Comparison of ENCODE assay signal across 12 cellular contexts in the genomic region with DNA sequence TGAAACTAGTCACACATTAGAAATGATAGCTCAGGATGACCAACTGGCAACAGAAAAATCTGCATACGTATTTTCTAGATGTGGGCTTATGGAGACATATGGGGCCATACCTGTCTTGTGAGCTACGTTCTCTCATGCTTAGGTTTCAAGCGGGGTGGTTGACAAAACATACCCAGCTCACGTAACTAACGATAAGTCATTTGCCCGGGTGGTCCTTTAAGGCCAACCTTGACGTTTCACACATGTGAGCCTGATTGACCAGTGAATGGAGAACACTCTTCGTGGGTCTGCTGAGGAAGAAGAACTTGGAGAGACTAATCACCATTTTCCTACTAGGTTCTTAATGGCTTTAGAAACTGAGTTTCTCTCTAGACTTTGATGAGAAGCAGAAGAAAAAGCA. TPM values are rescaled to one million over a fixed set of nuclear protein-coding genes. Genes with fewer than 3 reads are reported as not detected.
A peak's percentile ranks its signal among the peaks of the same experiment; 100 is the strongest.
DNase-seq lines count a peak whose midpoint lies in the region; ATAC-seq and TF ChIP-seq lines count a peak whose summit lies in the region.
"Had no signal": no experiment of that assay in that cellular context is flagged by ENCODE, and none has a peak within 500 bp of the region (broad histone marks: within the 10 kb centered on the region; RNA-seq: fewer than 3 reads in every experiment).

No MANE protein-coding gene starts in this region.

- H3K27me3 ChIP-seq in right atrium auricular region (no peaks in the 10 kb centered on the region), transverse colon (no peaks in the 10 kb centered on the region)

- no peak for TF ChIP-seq POLR2A in transverse colon (IDR thresholded peaks at IDR 0.05)

- TF ChIP-seq CTCF in right atrium auricular region (IDR thresholded peaks at IDR 0.05) (no peak), transverse colon (IDR thresholded peaks at IDR 0.05) (no peak)

- peak overlapping the region; percentile 95 for H3K27ac Mint-ChIP-seq in activated T-helper 1 cell treated with anti-CD3 and anti-CD28 coated beads, Interleukin-12 subunit alpha, Interleukin-12 subunit beta, Interleukin-2, Interleukin-4 antibody, amounts not matched to agents 30 ng/mL and 10 ng/mL and 1 ng/mL, durations not matched to agents 14 hours and 24 hours and 36 hours

- H3K9me3 ChIP-seq in right atrium auricular region (no peaks in the 10 kb centered on the region), mesodermal cell (ENCODE audit: control insufficient read depth, low read length) (peaks cover 11% of the 10 kb centered on the region), transverse colon (peaks cover 7 to 9% of the 10 kb centered on the region in 2 donors)

- no peaks in the 10 kb centered on the region for H3K27me3 Mint-ChIP-seq in activated T-helper 1 cell treated with anti-CD3 and anti-CD28 coated beads, Interleukin-12 subunit alpha, Interleukin-12 subunit beta, Interleukin-2, Interleukin-4 antibody, amounts not matched to agents 30 ng/mL and 10 ng/mL and 1 ng/mL, durations not matched to agents 14 hours and 24 hours and 36 hours (ENCODE audit: insufficient read depth)

- H3K9me3 Mint-ChIP-seq in activated T-helper 1 cell treated with anti-CD3 and anti-CD28 coated beads, Interleukin-12 subunit alpha, Interleukin-12 subunit beta, Interleukin-2, Interleukin-4 antibody, amounts not matched to agents 30 ng/mL and 10 ng/mL and 1 ng/mL, durations not matched to agents 14 hours and 24 hours and 36 hours = peaks cover 12% of the 10 kb centered on the region

- H3K36me3 ChIP-seq in right atrium auricular region = no peaks in the 10 kb centered on the region
- no peaks in the 10 kb centered on the region for H3K36me3 ChIP-seq in mesodermal cell (ENCODE audit: control insufficient read depth, insufficient read depth, low read length)
- no peaks in the 10 kb centered on the region for H3K36me3 ChIP-seq in transverse colon

- H3K36me3 Mint-ChIP-seq in activated T-helper 1 cell treated with anti-CD3 and anti-CD28 coated beads, Interleukin-12 subunit alpha, Interleukin-12 subunit beta, Interleukin-2, Interleukin-4 antibody, amounts not matched to agents 30 ng/mL and 10 ng/mL and 1 ng/mL, durations not matched to agents 14 hours and 24 hours and 36 hours (ENCODE audit: low read depth) = peaks cover 15% of the 10 kb centered on the region

- in situ Hi-C loops in transverse colon (cut with MboI; ENCODE audit: low pct_ligation_motif_present in 1 of 4, low pct_unique_long_range_greater_than_20kb in 1 of 4, low sequenced_read_pairs in 3 of 4) = no loop called here

- intact Hi-C loops in left ventricle myocardium superior (cut with micrococcal nuclease) (no loop called here), transverse colon (cut with DNase I; ENCODE audit: low total_unique reads) (no loop called here)
- intact Hi-C loops in activated T-helper 1 cell treated with anti-CD3 and anti-CD28 coated beads, Interleukin-12 subunit alpha, Interleukin-12 subunit beta, Interleukin-2, Interleukin-4 antibody, amounts not matched to agents 30 ng/mL and 10 ng/mL and 1 ng/mL, durations not matched to agents 14 hours and 24 hours and 36 hours (cut with micrococcal nuclease) = loop anchor here (2.0 kb wide), 1 partner anchor 16 kb away; no protein-coding TSS in a partner anchor

- peak overlapping the region; percentile 81 for H3K4me3 Mint-ChIP-seq in activated T-helper 1 cell treated with anti-CD3 and anti-CD28 coated beads, Interleukin-12 subunit alpha, Interleukin-12 subunit beta, Interleukin-2, Interleukin-4 antibody, amounts not matched to agents 30 ng/mL and 10 ng/mL and 1 ng/mL, durations not matched to agents 14 hours and 24 hours and 36 hours

- no peak for TF ChIP-seq EP300 in transverse colon (IDR thresholded peaks at IDR 0.05; ENCODE audit: low read depth)

- H3K4me1 Mint-ChIP-seq in activated T-helper 1 cell treated with anti-CD3 and anti-CD28 coated beads, Interleukin-12 subunit alpha, Interleukin-12 subunit beta, Interleukin-2, Interleukin-4 antibody, amounts not matched to agents 30 ng/mL and 10 ng/mL and 1 ng/mL, durations not matched to agents 14 hours and 24 hours and 36 hours (ENCODE audit: low read depth) = peaks cover 64% of the 10 kb centered on the region

- H3K4me3 ChIP-seq in right atrium auricular region (no peak overlapping the region), mesodermal cell (ENCODE audit: extremely low read depth, insufficient read depth, low read length, poor library complexity, severe bottlenecking) (no peak overlapping the region), transverse colon (no peak overlapping the region)

- no peak for ATAC-seq in left ventricle myocardium superior

- no peak for DNase-seq in right atrium auricular region (ENCODE audit: low spot score)
- no peak for DNase-seq in left ventricle myocardium superior
- DNase-seq in activated T-helper 1 cell treated with anti-CD3 and anti-CD28 coated beads, Interleukin-12 subunit alpha, Interleukin-12 subunit beta, Interleukin-2, Interleukin-4 antibody, amounts not matched to agents 30 ng/mL and 10 ng/mL and 1 ng/mL, durations not matched to agents 14 hours and 24 hours and 36 hours (ENCODE audit: low spot score) = no peak
- DNase-seq in transverse colon = no peak
- DNase-seq in cerebellar cortex (ENCODE audit: low spot score) = no peak
- no peak for DNase-seq in iPS-NIHi7 (ENCODE audit: extremely low spot score)
- DNase-seq in HuH-7 (ENCODE audit: low spot score) = no peak
- DNase-seq: activated gamma-delta T cell, C1 segment of cervical spinal cord, NCI-H1436, T-helper 9 cell had no signal

- WGBS in mesodermal cell (ENCODE audit: insufficient coverage in 2 of 2), 2 experiments = 98 to 100% methylated on average over 6 to 7 of the region's 8 CpGs
- 81 to 93% methylated on average over 3 to 8 of the region's 8 CpGs for WGBS in transverse colon (ENCODE audit: low coverage in 1 of 2), 2 donors

- H3K27ac ChIP-seq in right atrium auricular region (peak overlapping the region; percentile 35 to 51), mesodermal cell (ENCODE audit: low read depth, low read length, severe bottlenecking) (peak overlapping the region; percentile 86), transverse colon (peak overlapping the region; percentile 64 to 75 (median 70))

- H3K4me1 ChIP-seq in right atrium auricular region (peaks cover 0 to 19% of the 10 kb centered on the region in 2 donors), mesodermal cell (ENCODE audit: control insufficient read depth, insufficient read depth, low read length, poor library complexity, severe bottlenecking) (peaks cover 33% of the 10 kb centered on the region), transverse colon (peaks cover 0 to 32% (median 7%) of the 10 kb centered on the region in 4 donors)

RNA-seq across cellular contexts. Expression of gene RCSD1, which starts 13.5 kb away (rescaled TPM):
- total RNA-seq in right atrium auricular region (10 to 100 TPM; 26.5 to 39.3 TPM), left ventricle myocardium superior (45.3 TPM), transverse colon (10 to 100 TPM in 2 of 4 donors, 1 to 10 TPM in 2; 6.0 to 29.2 (median 15.9) TPM)
- 78.6 and 81.9 TPM in 2 replicates for total RNA-seq in activated T-helper 1 cell treated with anti-CD3 and anti-CD28 coated beads, Interleukin-12 subunit alpha, Interleukin-12 subunit beta, Interleukin-2, Interleukin-4 antibody, amounts not matched to agents 30 ng/mL and 10 ng/mL and 1 ng/mL, durations not matched to agents 14 hours and 24 hours and 36 hours
- 49.2 TPM for polyA plus RNA-seq in mesodermal cell (2013, experiment 1 of 2)
- 45.0 TPM for polyA plus RNA-seq in mesodermal cell (2013, experiment 2 of 2)
